ENCODE assay signal across 9 cellular contexts in genomic region chr2:229273384-229274338, GRCh38. TPM values are rescaled to one million over a fixed set of nuclear protein-coding genes. Genes with fewer than 3 reads are reported as not detected.
DNase-seq lines count a peak whose midpoint lies in the region; ATAC-seq and TF ChIP-seq lines count a peak whose summit lies in the region.
"Had no signal": no experiment of that assay in that cellular context is flagged by ENCODE, and none has a peak within 500 bp of the region (broad histone marks: within the 10 kb centered on the region; RNA-seq: fewer than 3 reads in every experiment).

No MANE protein-coding gene starts in this region.

- H3K9me3 Mint-ChIP-seq in MCF 10A (ENCODE audit: unreplicated experiment): no peaks in the 10 kb centered on the region

- peaks cover 23% of the 10 kb centered on the region for H3K79me2 ChIP-seq in smooth muscle cell (ENCODE audit: low read depth)

- peak; percentile 80 for ATAC-seq in GM19023 (IDR thresholded peaks at IDR 0.05; ENCODE audit: unreplicated experiment)
- ATAC-seq in HG03442 (IDR thresholded peaks at IDR 0.05; ENCODE audit: unreplicated experiment): peak; percentile 84

- no peaks in the 10 kb centered on the region for H4K20me1 ChIP-seq in BLaER1
- peaks cover 6% of the 10 kb centered on the region for H4K20me1 ChIP-seq in smooth muscle cell (ENCODE audit: low read depth)

- no peaks in the 10 kb centered on the region for H3K27me3 ChIP-seq in BLaER1
- no peaks in the 10 kb centered on the region for H3K27me3 ChIP-seq in smooth muscle cell (ENCODE audit: low read depth)

- no peaks in the 10 kb centered on the region for H3K27me3 Mint-ChIP-seq in MCF 10A (ENCODE audit: insufficient read depth, unreplicated experiment)

- BruUV-seq in MCF 10A (replicated peaks; lab: Mats Ljungman, UMichigan): no TSS peak

- POLR2A ChIA-PET in MCF 10A (lab: Yijun Ruan, JAX): interaction anchor here (0.6 to 3.3 kb wide), 23 partner anchors 9 to 387 kb away, joined by 3 to 18 read pairs (median 4); no protein-coding TSS in a partner anchor

- H3K4me1 ChIP-seq in BLaER1: 0 out of 2 replicates have a peak, but pooled peaks cover 5% of the 10 kb centered on the region
- H3K4me1 ChIP-seq in smooth muscle cell (ENCODE audit: low read depth): no peaks in the 10 kb centered on the region

- peak overlapping the region; percentile 41 for H3K27ac Mint-ChIP-seq in MCF 10A (ENCODE audit: low read depth, unreplicated experiment)

- peak; percentile 66 for TF ChIP-seq CTCF in MCF 10A (IDR thresholded peaks at IDR 0.05; ENCODE audit: unreplicated experiment)
- peak; percentile 71 for TF ChIP-seq CTCF in smooth muscle cell (IDR thresholded peaks at IDR 0.05; ENCODE audit: borderline replicate concordance, insufficient read depth, poor library complexity, severe bottlenecking)

- peak overlapping the region; percentile 57 for H3K4me3 Mint-ChIP-seq in MCF 10A (ENCODE audit: unreplicated experiment)

- H3K27ac ChIP-seq in BLaER1: no peak overlapping the region
- H3K27ac ChIP-seq in smooth muscle cell (ENCODE audit: low read depth): no peak overlapping the region

- peak; percentile 90 for DNase-seq in NCI-H460 (ENCODE audit: extremely low read depth, low read depth)
- peak; percentile 94 for DNase-seq in MCF 10A (ENCODE audit: unreplicated experiment)
- DNase-seq in iPS-NIHi11 (ENCODE audit: low spot score): peak; percentile 82
- DNase-seq in smooth muscle cell (lab: John Stamatoyannopoulos, UW; ENCODE audit: unreplicated experiment): no peak
- no peak for DNase-seq in activated T-cell treated with anti-CD3 and anti-CD28 coated beads for 4 hours

- 26% methylated on average over 11 of the region's 11 CpGs for WGBS in smooth muscle cell (ENCODE audit: low lambda C conversion rate)

- peak overlapping the region; percentile 58 for H2AFZ ChIP-seq in smooth muscle cell (ENCODE audit: low read depth)

- intact Hi-C loops in MCF 10A (cut with micrococcal nuclease): loop anchor here (1.0 to 5.0 kb wide), 7 partner anchors 134 to 591 kb away; no protein-coding TSS in a partner anchor

- H3K4me2 ChIP-seq in BLaER1: peak overlapping the region; percentile 35
- H3K4me2 ChIP-seq in smooth muscle cell: peak overlapping the region; percentile 84

- no peak overlapping the region for H3K9ac ChIP-seq in BLaER1
- no peak overlapping the region for H3K9ac ChIP-seq in smooth muscle cell (ENCODE audit: low read depth)

- CTCF ChIA-PET in MCF 10A (lab: Yijun Ruan, JAX): interaction anchor here (0.6 to 18.9 kb wide), 43 partner anchors 8 to 1570 kb away, joined by 3 to 248 read pairs (median 4); no protein-coding TSS in a partner anchor

- H3K4me3 ChIP-seq in BLaER1 (no peak overlapping the region), smooth muscle cell (peak overlapping the region; percentile 47)

- H3K9me3 ChIP-seq in BLaER1 (no peaks in the 10 kb centered on the region), smooth muscle cell (replicated peaks; ENCODE audit: low read depth) (no peaks in the 10 kb centered on the region)

- peaks cover 41% of the 10 kb centered on the region for H3K4me1 Mint-ChIP-seq in MCF 10A (ENCODE audit: insufficient read depth, unreplicated experiment)

- H3K36me3 ChIP-seq in BLaER1 (no peaks in the 10 kb centered on the region), smooth muscle cell (ENCODE audit: low read depth) (no peaks in the 10 kb centered on the region)

- H3K36me3 Mint-ChIP-seq in MCF 10A (ENCODE audit: insufficient read depth, unreplicated experiment): peaks cover 16% of the 10 kb centered on the region

- H3F3A ChIP-seq in smooth muscle cell (ENCODE audit: low read depth): no peaks in the 10 kb centered on the region

RNA-seq across cellular contexts. Expression of gene PID1, which starts 2.6 kb away (rescaled TPM):
- 23.7 and 24.8 TPM in 2 replicates for total RNA-seq in NCI-H460 (2014; rRNA removed; shearing (Covaris generic))
- polyA plus RNA-seq in NCI-H460 (2014; cell fraction: nucleus; rRNA removed): 8.7 and 9.9 TPM in 2 replicates
- total RNA-seq in MCF 10A (2022): 123 and 211 TPM in 2 replicates
- total RNA-seq in smooth muscle cell: 18.1 and 27.0 TPM in 2 replicates
- polyA plus RNA-seq in smooth muscle cell: 32.8 and 45.3 TPM in 2 replicates
- total RNA-seq: T-helper 1 cell treated with Interleukin-12 subunit alpha and Interleukin-12 subunit beta and Interleukin-4 antibody, amounts not matched to agents 30 ng/mL and 1 ng/mL, for 36 hours had no signal

Comparison
In these comparisons a context has a peak if more than half of its experiments do, and no peak if none do; other contexts are left out.
1. DNase-seq: peak in NCI-H460 (single experiment), MCF 10A (single experiment) and iPS-NIHi11 (single experiment); none in smooth muscle cell (single experiment) and activated T-cell treated with anti-CD3 and anti-CD28 coated beads for 4 hours (single experiment).